ENCODE assay signal across 13 cellular contexts in the genomic region with DNA sequence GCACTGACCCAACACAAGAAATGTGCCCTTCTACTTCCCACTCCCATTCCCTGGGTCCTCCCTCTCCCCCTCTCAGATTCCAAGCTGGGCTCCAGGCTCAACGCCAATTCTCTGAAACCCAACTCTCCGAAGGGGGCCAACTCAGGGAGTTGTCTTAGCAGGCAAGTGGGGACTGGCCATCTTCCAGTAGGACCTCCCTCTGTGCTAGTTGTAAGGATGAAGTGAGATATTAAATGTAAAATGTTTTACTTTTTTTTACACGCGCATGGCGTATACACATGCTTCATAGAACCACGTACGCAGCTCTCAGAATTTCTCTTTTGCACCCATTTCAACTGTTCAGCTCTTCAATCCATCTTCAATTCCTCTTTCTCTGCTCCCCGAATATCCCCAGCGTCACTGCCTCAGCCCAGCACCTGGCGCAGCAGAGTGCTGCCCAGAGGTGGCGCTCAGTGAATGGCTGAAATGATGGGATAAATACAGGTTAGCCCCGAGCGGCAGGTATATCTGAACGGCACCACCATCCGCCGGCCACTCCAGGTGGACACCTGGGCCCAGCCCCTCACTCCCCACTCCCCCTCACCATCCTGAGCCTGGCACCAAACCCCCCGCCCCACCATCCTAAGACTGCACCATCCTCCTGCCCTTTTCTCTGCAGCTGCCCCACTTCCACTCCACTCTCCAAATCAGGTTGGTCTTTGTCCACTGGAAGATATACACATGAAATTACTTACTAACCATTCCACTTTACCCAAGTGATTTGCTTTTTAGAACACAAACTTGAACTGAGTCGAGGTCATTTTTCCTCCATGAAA. TPM values are rescaled to one million over a fixed set of nuclear protein-coding genes. Genes with fewer than 3 reads are reported as not detected.
DNase-seq lines count a peak whose midpoint lies in the region; ATAC-seq, FAIRE-seq and TF ChIP-seq lines count a peak whose summit lies in the region.
"Had no signal": no experiment of that assay in that cellular context is flagged by ENCODE, and none has a peak within 500 bp of the region (broad histone marks: within the 10 kb centered on the region; RNA-seq: fewer than 3 reads in every experiment).

No MANE protein-coding gene starts in this region.

- H3K4me3 ChIP-seq in HEK293 (ENCODE audit: low read depth, low read length) (no peak overlapping the region), bronchial epithelial cell (ENCODE audit: low read depth, low read length) (no peak overlapping the region), pancreas (no peak overlapping the region), foreskin fibroblast (ENCODE audit: low read depth in 1 of 2, low read length in 2 of 2) (no peak overlapping the region)
- no peak overlapping the region for H3K4me3 ChIP-seq in effector memory CD4-positive, alpha-beta T cell (ENCODE audit: insufficient read depth, low read depth, low read length, poor library complexity, severe bottlenecking)
- H3K4me3 ChIP-seq: esophagus muscularis mucosa, stomach had no signal

- peak; percentile 38 to 88 (median 74) for ATAC-seq in pancreas
- ATAC-seq in GM18909 (IDR thresholded peaks at IDR 0.05; ENCODE audit: poor library complexity, unreplicated experiment), result no peak

- H3K9me3 ChIP-seq in HEK293 (ENCODE audit: control insufficient read depth, insufficient read depth, low read depth, low read length) (no peaks in the 10 kb centered on the region), pancreas (no peaks in the 10 kb centered on the region)
- H3K9me3 ChIP-seq in effector memory CD4-positive, alpha-beta T cell (ENCODE audit: control insufficient read depth, low read length), result no peaks in the 10 kb centered on the region
- H3K9me3 ChIP-seq: esophagus muscularis mucosa, stomach had no signal

- 18 to 27% methylated on average over 18 of the region's 18 CpGs for WGBS in pancreas, 2 donors

- TF ChIP-seq CTCF in HEK293 (tag by site-specific recombination; IDR thresholded peaks at IDR 0.05) (peak; percentile 68), bronchial epithelial cell (IDR thresholded peaks at IDR 0.05; ENCODE audit: insufficient read depth, low read length, severe bottlenecking) (peak; percentile 20), pancreas (IDR thresholded peaks at IDR 0.05) (no peak), foreskin fibroblast (IDR thresholded peaks at IDR 0.05; ENCODE audit: low read depth, low read length) (no peak)

- H3K27me3 ChIP-seq in bronchial epithelial cell (ENCODE audit: control insufficient read depth, insufficient read depth, low read length) (peaks cover 8% of the 10 kb centered on the region), pancreas (peaks cover 0 to 8% (median 0%) of the 10 kb centered on the region in 4 donors)
- peaks cover 3% of the 10 kb centered on the region for H3K27me3 ChIP-seq in effector memory CD4-positive, alpha-beta T cell (replicated peaks; ENCODE audit: control insufficient read depth, insufficient read depth, low read length, poor library complexity, severe bottlenecking)

- POLR2A ChIA-PET in HEK293 (lab: Yijun Ruan, JAX), result interaction anchor here (4.1 kb wide), 1 partner anchor 43 kb away, joined by 28 read pairs; the partner anchor contains the start of gene TNRC6C

- DNase-seq in NCI-H748 (lab: John Stamatoyannopoulos, UW; ENCODE audit: unreplicated experiment), result peak; percentile 33
- DNase-seq in bronchial epithelial cell (ENCODE audit: low read depth), result no peak
- DNase-seq in pancreas, result peak in 1 of 6 donors; percentile 59
- no peak for DNase-seq in CD1c-positive myeloid dendritic cell (ENCODE audit: extremely low spot score)
- DNase-seq in foreskin fibroblast, result no peak
- DNase-seq in effector memory CD4-positive, alpha-beta T cell, result no peak
- DNase-seq: activated CD4-positive, alpha-beta T cell treated with anti-CD3 and anti-CD28 coated beads for 1 hour; activated naive CD8-positive, alpha-beta T cell treated with anti-CD3 and anti-CD28 coated beads, Interleukin-2, amount 10 ng/mL, durations not matched to agents 7 days and 5 days; stomach had no signal

- H3K36me3 ChIP-seq in HEK293 (ENCODE audit: control insufficient read depth in 2 of 2, insufficient read depth in 1 of 2, low read length in 2 of 2) (no peaks in the 10 kb centered on the region), bronchial epithelial cell (ENCODE audit: control insufficient read depth, insufficient read depth, low read length) (no peaks in the 10 kb centered on the region), pancreas (no peaks in the 10 kb centered on the region)
- no peaks in the 10 kb centered on the region for H3K36me3 ChIP-seq in effector memory CD4-positive, alpha-beta T cell (ENCODE audit: control insufficient read depth, insufficient read depth, low read length)
- H3K36me3 ChIP-seq: esophagus muscularis mucosa, stomach had no signal

- intact Hi-C loops in pancreas (cut with DNase I), result no loop called here

- no peak overlapping the region; the same call in 1 of the 2 replicates for H3K27ac ChIP-seq in HEK293 (ENCODE audit: extremely low read depth, low read depth, low read length)
- H3K27ac ChIP-seq in pancreas, result no peak overlapping the region
- H3K27ac ChIP-seq in effector memory CD4-positive, alpha-beta T cell (ENCODE audit: insufficient read depth, low read length, poor library complexity, severe bottlenecking), result no peak overlapping the region
- H3K27ac ChIP-seq: esophagus muscularis mucosa, stomach had no signal

- H3K4me1 ChIP-seq in HEK293 (ENCODE audit: control insufficient read depth, insufficient read depth, low read length) (peaks cover 26% of the 10 kb centered on the region), pancreas (peaks cover 0 to 10% (median 0%) of the 10 kb centered on the region in 3 donors)
- no peaks in the 10 kb centered on the region for H3K4me1 ChIP-seq in effector memory CD4-positive, alpha-beta T cell (ENCODE audit: control insufficient read depth, insufficient read depth, low read length, poor library complexity, severe bottlenecking)

- CTCF ChIA-PET in HEK293 (lab: Yijun Ruan, JAX), result interaction anchor here (0.5 to 1.4 kb wide), 11 partner anchors 13 to 372 kb away, joined by 3 to 7 read pairs (median 3); no protein-coding TSS in a partner anchor

- FAIRE-seq in bronchial epithelial cell (lab: Jason Lieb, UNC) (no peak), pancreas (lab: Jason Lieb, UNC) (no peak)
- FAIRE-seq: G401.6 had no signal

TF ChIP-seq in HEK293, 187 proteins besides CTCF, POLR2A, EP300 and RAD21 (continues in another document):
- TF ChIP-seq ZNF10 (tag by site-specific recombination; IDR thresholded peaks at IDR 0.05) (no peak), ZNF510 (tag by site-specific recombination; IDR thresholded peaks at IDR 0.05; ENCODE audit: insufficient replicate concordance) (no peak), ZSCAN30 (tag by site-specific recombination; IDR thresholded peaks at IDR 0.05) (no peak), GFI1B (tag by site-specific recombination; IDR thresholded peaks at IDR 0.05) (no peak), SP3 (tag by site-specific recombination; IDR thresholded peaks at IDR 0.05) (no peak), ZNF335 (tag by site-specific recombination; conservative IDR thresholded peaks at IDR 0.05) (peak; percentile 66), ZBTB44 (tag by site-specific recombination; IDR thresholded peaks at IDR 0.05) (no peak), ZNF341 (tag by site-specific recombination; IDR thresholded peaks at IDR 0.05; ENCODE audit: low read depth) (peak; percentile 12; the same call in 1 of the 2 replicates), ZNF24 (tag by site-specific recombination; IDR thresholded peaks at IDR 0.05) (0 out of 2 replicates have a peak, but pooled peaks have one; percentile 17), ZFP69B (tag by site-specific recombination; IDR thresholded peaks at IDR 0.05) (no peak), ZNF366 (tag by site-specific recombination; conservative IDR thresholded peaks at IDR 0.05) (peak; percentile 67), ZNF768 (tag by site-specific recombination; IDR thresholded peaks at IDR 0.05) (no peak), ZNF658 (tag by site-specific recombination; IDR thresholded peaks at IDR 0.05) (no peak)
- TF ChIP-seq, protein P1, sequence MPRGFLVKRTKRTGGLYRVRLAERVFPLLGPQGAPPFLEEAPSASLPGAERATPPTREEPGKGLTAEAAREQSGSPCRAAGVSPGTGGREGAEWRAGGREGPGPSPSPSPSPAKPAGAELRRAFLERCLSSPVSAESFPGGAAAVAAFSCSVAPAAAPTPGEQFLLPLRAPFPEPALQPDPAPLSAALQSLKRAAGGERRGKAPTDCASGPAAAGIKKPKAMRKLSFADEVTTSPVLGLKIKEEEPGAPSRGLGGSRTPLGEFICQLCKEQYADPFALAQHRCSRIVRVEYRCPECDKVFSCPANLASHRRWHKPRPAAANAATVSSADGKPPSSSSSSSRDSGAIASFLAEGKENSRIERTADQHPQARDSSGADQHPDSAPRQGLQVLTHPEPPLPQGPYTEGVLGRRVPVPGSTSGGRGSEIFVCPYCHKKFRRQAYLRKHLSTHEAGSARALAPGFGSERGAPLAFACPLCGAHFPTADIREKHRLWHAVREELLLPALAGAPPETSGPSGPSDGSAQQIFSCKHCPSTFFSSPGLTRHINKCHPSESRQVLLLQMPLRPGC (tag by site-specific recombination; IDR thresholded peaks at IDR 0.05), result no peak

RNA-seq across cellular contexts. Expression of gene TNRC6C, which starts 43.9 kb away (rescaled TPM):
- total RNA-seq in bronchial epithelial cell (0.79 and 1.3 TPM in 2 replicates), pancreas (10 to 100 TPM in 3 of 6 donors, 1 to 10 TPM in 3; 7.0 to 15.5 (median 9.1) TPM)
- 1 to 10 TPM; 4.0 to 7.3 TPM for polyA plus RNA-seq in pancreas

Comparison
In these comparisons a context has a peak if more than half of its experiments do, and no peak if none do; other contexts are left out.
1. CTCF ChIP-seq: peak in HEK293 (single experiment) and bronchial epithelial cell (single experiment); none in pancreas (0 of 4) and foreskin fibroblast (single experiment).